Comparison of ENCODE assay signal across 25 cellular contexts in genomic region chr2:187505064-187505672, GRCh38. TPM values are rescaled to one million over a fixed set of nuclear protein-coding genes. Genes with fewer than 3 reads are reported as not detected.
"Had no signal": no experiment of that assay in that cellular context is flagged by ENCODE, and none has a peak within 500 bp of the region (broad histone marks: within the 10 kb centered on the region; RNA-seq: fewer than 3 reads in every experiment).

No MANE protein-coding gene starts in this region.

- H3K4me1 Mint-ChIP-seq: stimulated activated effector memory CD8-positive, alpha-beta T cell treated with anti-CD3 and anti-CD28 coated beads, Interleukin-12 subunit alpha, Interleukin-12 subunit beta, amount 100 ng/mL, for 72 hours had no signal

- H3K27ac ChIP-seq: esophagus muscularis mucosa, gastroesophageal sphincter, heart left ventricle, lower lobe of right lung, pancreas, thoracic aorta, upper lobe of right lung had no signal

- H3K9me3 Mint-ChIP-seq: activated CD4-positive, alpha-beta T cell treated with anti-CD3 and anti-CD28 coated beads, Interleukin-2, amount 10 ng/mL, durations not matched to agents 24 days and 14 days; activated naive CD4-positive, alpha-beta T cell treated with anti-CD3 and anti-CD28 coated beads, Interleukin-2, amount 10 ng/mL, durations not matched to agents 7 days and 5 days; T-cell had no signal

- H3K27ac Mint-ChIP-seq: activated CD4-positive, alpha-beta T cell treated with anti-CD3 and anti-CD28 coated beads, Interleukin-2, amount 10 ng/mL, durations not matched to agents 24 days and 14 days; activated CD8-positive, alpha-beta T cell treated with anti-CD3 and anti-CD28 coated beads, Interleukin-2, amount 10 ng/mL, durations not matched to agents 7 days and 5 days; activated naive CD4-positive, alpha-beta T cell treated with anti-CD3 and anti-CD28 coated beads, Interleukin-2, amount 10 ng/mL, durations not matched to agents 7 days and 5 days; stimulated activated effector memory CD8-positive, alpha-beta T cell treated with anti-CD3 and anti-CD28 coated beads, Interleukin-12 subunit alpha, Interleukin-12 subunit beta, amount 100 ng/mL, for 72 hours; T-cell had no signal

- H3K9me3 ChIP-seq: pancreas, thoracic aorta had no signal

- ATAC-seq: activated CD8-positive, alpha-beta T cell treated with anti-CD3 and anti-CD28 coated beads, Interleukin-2, amount 10 ng/mL, durations not matched to agents 7 days and 5 days; gastroesophageal sphincter; heart left ventricle; pancreas; sciatic nerve; stimulated activated effector memory CD8-positive, alpha-beta T cell treated with anti-CD3 and anti-CD28 coated beads, Interleukin-12 subunit alpha, Interleukin-12 subunit beta, amount 100 ng/mL, for 72 hours; T-cell; upper lobe of right lung had no signal

- H3K27me3 Mint-ChIP-seq: activated naive CD4-positive, alpha-beta T cell treated with anti-CD3 and anti-CD28 coated beads, Interleukin-2, amount 10 ng/mL, durations not matched to agents 7 days and 5 days had no signal

- H3K36me3 ChIP-seq: esophagus muscularis mucosa, gastroesophageal sphincter, heart left ventricle, lower lobe of right lung, pancreas, thoracic aorta, upper lobe of right lung had no signal

- H3K4me2 ChIP-seq: smooth muscle cell had no signal

- DNase-seq: activated CD4-positive, alpha-beta T cell treated with anti-CD3 and anti-CD28 coated beads, Interleukin-2, amount 10 ng/mL, durations not matched to agents 24 days and 14 days; activated CD8-positive, alpha-beta memory T cell treated with anti-CD3 and anti-CD28 coated beads, Interleukin-2, amount 50 U/mL, for 48 hours; activated CD8-positive, alpha-beta T cell treated with anti-CD3 and anti-CD28 coated beads, Interleukin-2, amount 10 ng/mL, durations not matched to agents 7 days and 5 days; activated effector memory CD4-positive, alpha-beta T cell treated with Interleukin-2 at 50 U/mL for 16 hours; activated naive CD4-positive, alpha-beta T cell treated with anti-CD3 and anti-CD28 coated beads, Interleukin-2, amount 10 ng/mL, durations not matched to agents 7 days and 5 days; activated T-cell treated with anti-CD3 and anti-CD28 coated beads, Interleukin-2, amount 50 U/mL, for 48 hours; cerebellar nuclear complex; cortex of kidney; heart left ventricle; kidney glomerular epithelial cell; lower lobe of right lung; pancreas; stimulated activated CD4-positive, alpha-beta T cell treated with anti-CD3 and anti-CD28 coated beads, Interleukin-4, amount 100 ng/mL, for 1 hour; T-cell; upper lobe of right lung had no signal

- H3K27me3 ChIP-seq: esophagus muscularis mucosa, gastroesophageal sphincter, heart left ventricle, pancreas, upper lobe of right lung had no signal

- H3K4me1 ChIP-seq: gastroesophageal sphincter had no signal

- H3K36me3 Mint-ChIP-seq: activated naive CD4-positive, alpha-beta T cell treated with anti-CD3 and anti-CD28 coated beads, Interleukin-2, amount 10 ng/mL, durations not matched to agents 7 days and 5 days; stimulated activated effector memory CD8-positive, alpha-beta T cell treated with anti-CD3 and anti-CD28 coated beads, Interleukin-12 subunit alpha, Interleukin-12 subunit beta, amount 100 ng/mL, for 72 hours; T-cell had no signal

- FAIRE-seq: astrocyte, bronchial epithelial cell, endometrium, pancreas had no signal

- H3K4me3 ChIP-seq: esophagus muscularis mucosa, gastroesophageal sphincter, heart left ventricle, lower lobe of right lung, pancreas, smooth muscle cell, thoracic aorta, upper lobe of right lung had no signal

- H3K4me3 Mint-ChIP-seq: activated CD4-positive, alpha-beta T cell treated with anti-CD3 and anti-CD28 coated beads, Interleukin-2, amount 10 ng/mL, durations not matched to agents 24 days and 14 days; activated CD8-positive, alpha-beta T cell treated with anti-CD3 and anti-CD28 coated beads, Interleukin-2, amount 10 ng/mL, durations not matched to agents 7 days and 5 days; activated naive CD4-positive, alpha-beta T cell treated with anti-CD3 and anti-CD28 coated beads, Interleukin-2, amount 10 ng/mL, durations not matched to agents 7 days and 5 days; neural crest cell; stimulated activated effector memory CD8-positive, alpha-beta T cell treated with anti-CD3 and anti-CD28 coated beads, Interleukin-12 subunit alpha, Interleukin-12 subunit beta, amount 100 ng/mL, for 72 hours; T-cell had no signal

RNA-seq across cellular contexts. Expression of gene TFPI, which starts 49.1 kb away (rescaled TPM):
- total RNA-seq: activated CD8-positive, alpha-beta T cell treated with anti-CD3 and anti-CD28 coated beads, Interleukin-2, amount 10 ng/mL, durations not matched to agents 7 days and 5 days had no signal
